36 cellular contexts compared by ENCODE assay signal in genomic region chr7:113188396-113188795, GRCh38.
"Had no signal": no experiment of that assay in that cellular context is flagged by ENCODE, and none has a peak within 500 bp of the region (broad histone marks: within the 10 kb centered on the region; RNA-seq: fewer than 3 reads in every experiment).

No MANE protein-coding gene starts in this region.

- H3K4me3 ChIP-seq: cardiac muscle cell, MG63, PC-9 had no signal

- H3K9me3 ChIP-seq: MG63 had no signal

- H2AFZ ChIP-seq: PC-9 had no signal

- H3K4me2 ChIP-seq: PC-9 had no signal

- H3K36me3 ChIP-seq: brain microvascular endothelial cell, cardiac muscle cell, MG63, WERI-Rb-1 had no signal

- DNase-seq: activated CD4-positive, alpha-beta T cell treated with anti-CD3 and anti-CD28 coated beads, Interleukin-2, amount 10 ng/mL, durations not matched to agents 24 days and 14 days; activated CD4-positive, alpha-beta T cell treated with anti-CD3 and anti-CD28 coated beads, Interleukin-2, amount 50 U/mL, for 4 hours; activated CD8-positive, alpha-beta T cell treated with anti-CD3 and anti-CD28 coated beads for 36 hours; activated effector memory CD4-positive, alpha-beta T cell treated with anti-CD3 and anti-CD28 coated beads, Interleukin-2, amount 50 U/mL, for 16 hours; activated naive CD4-positive, alpha-beta T cell; activated naive CD4-positive, alpha-beta T cell treated with anti-CD3 and anti-CD28 coated beads, Interleukin-2, amount 50 U/mL, for 16 hours; activated naive CD8-positive, alpha-beta T cell treated with anti-CD3 and anti-CD28 coated beads for 36 hours; activated T-cell treated with anti-CD3 and anti-CD28 coated beads, Interleukin-2, amount 50 U/mL, for 1 hour; activated T-cell treated with anti-CD3 and anti-CD28 coated beads, Interleukin-2, amount 50 U/mL, for 72 hours; amniotic stem cell; aorta; brain microvascular endothelial cell; Kasumi-1; KG1; MG63; NCI-H1048; NCI-H1105 treated with DMSO at 0.1 percent for 48 hours; NCI-H1436; NCI-H1694; NCI-H1930; NCI-H2081 treated with DMSO at 0.1 percent for 48 hours; NCI-H345; NCI-H526; NCI-H748 treated with DMSO at 0.1 percent for 48 hours; NK-92 treated with Interleukin-12 subunit alpha and Interleukin-12 subunit beta, amount 100 ng/mL, for 24 hours; PC-9; SIG-M5; T-cell; T-helper 17 cell; T-helper 9 cell; WERI-Rb-1 had no signal

- ATAC-seq: activated CD8-positive, alpha-beta T cell treated with anti-CD3 and anti-CD28 coated beads for 36 hours; activated T-cell treated with anti-CD3 and anti-CD28 coated beads, Interleukin-2, amount 50 U/mL, for 72 hours; activated T-helper 17 cell treated with anti-CD3 and anti-CD28 coated beads, Interleukin-2, amount 50 U/mL, for 72 hours; Right ventricle myocardium inferior; SK-N-SH treated with all-trans-retinoic acid at 6 μM for 48 hours; T-cell; T-helper 17 cell had no signal

- H3K27me3 ChIP-seq: brain microvascular endothelial cell, cardiac muscle cell, MG63 had no signal

- H3K27ac ChIP-seq: brain microvascular endothelial cell, cardiac muscle cell, PC-9, RWPE1, WERI-Rb-1 had no signal
